39 cellular contexts compared by ENCODE assay signal in genomic region chr15:66136948-66137347, GRCh38.
"Had no signal": no experiment of that assay in that cellular context is flagged by ENCODE, and none has a peak within 500 bp of the region (broad histone marks: within the 10 kb centered on the region; RNA-seq: fewer than 3 reads in every experiment).

No MANE protein-coding gene starts in this region.

- H3K9me3 ChIP-seq: adrenal gland, ascending aorta, body of pancreas, breast epithelium had no signal

- H3K27me3 Mint-ChIP-seq: activated naive CD4-positive, alpha-beta T cell treated with anti-CD3 and anti-CD28 coated beads, Interleukin-2, amount 50 U/mL, for 24 hours; activated naive CD8-positive, alpha-beta T cell; activated naive CD8-positive, alpha-beta T cell treated with anti-CD3 and anti-CD28 coated beads for 36 hours; activated naive CD8-positive, alpha-beta T cell treated with anti-CD3 and anti-CD28 coated beads, Interleukin-2, amount 10 ng/mL, durations not matched to agents 7 days and 5 days; activated naive CD8-positive, alpha-beta T cell treated with anti-CD3 and anti-CD28 coated beads, Interleukin-2, amount 50 U/mL, for 24 hours; activated T-cell treated with anti-CD3 and anti-CD28 coated beads, Interleukin-2, amount 50 U/mL, for 24 hours; activated T-helper 17 cell treated with anti-CD3 and anti-CD28 coated beads, Interleukin-2, amount 50 U/mL, for 72 hours had no signal

- H3K27ac Mint-ChIP-seq: activated naive CD4-positive, alpha-beta T cell treated with anti-CD3 and anti-CD28 coated beads for 36 hours; activated naive CD4-positive, alpha-beta T cell treated with anti-CD3 and anti-CD28 coated beads, Interleukin-2, amount 10 ng/mL, durations not matched to agents 7 days and 5 days; activated naive CD4-positive, alpha-beta T cell treated with anti-CD3 and anti-CD28 coated beads, Interleukin-2, amount 50 U/mL, for 24 hours; activated naive CD4-positive, alpha-beta T cell treated with anti-CD3 and anti-CD28 coated beads, Interleukin-2, amount 50 U/mL, for 72 hours; activated naive CD8-positive, alpha-beta T cell; activated naive CD8-positive, alpha-beta T cell treated with anti-CD3 and anti-CD28 coated beads for 36 hours; activated naive CD8-positive, alpha-beta T cell treated with anti-CD3 and anti-CD28 coated beads, Interleukin-2, amount 10 ng/mL, durations not matched to agents 7 days and 5 days; activated naive CD8-positive, alpha-beta T cell treated with anti-CD3 and anti-CD28 coated beads, Interleukin-2, amount 50 U/mL, for 24 hours; activated T-cell treated with anti-CD3 and anti-CD28 coated beads, Interleukin-2, amount 50 U/mL, for 24 hours; activated T-cell treated with anti-CD3 and anti-CD28 coated beads, Interleukin-2, amount 50 U/mL, for 72 hours; activated T-helper 1 cell treated with anti-CD3 and anti-CD28 coated beads, Interleukin-12 subunit alpha, Interleukin-12 subunit beta, Interleukin-2, Interleukin-4 antibody, amounts not matched to agents 30 ng/mL and 10 ng/mL and 1 ng/mL, durations not matched to agents 14 hours and 24 hours and 36 hours; activated T-helper 17 cell treated with anti-CD3 and anti-CD28 coated beads, Interleukin-2, amount 50 U/mL, for 72 hours; activated T-helper 2 cell treated with anti-CD3 and anti-CD28 coated beads, Interferon-gamma antibody, Interleukin-2, Interleukin-4, amounts not matched to agents 10 μg/mL and 5 μg/mL and 100 μg/mL, durations not matched to agents 14 hours and 24 hours and 36 hours had no signal

- H3K4me3 Mint-ChIP-seq: activated naive CD4-positive, alpha-beta T cell treated with anti-CD3 and anti-CD28 coated beads for 36 hours; activated naive CD4-positive, alpha-beta T cell treated with anti-CD3 and anti-CD28 coated beads, Interleukin-2, amount 10 ng/mL, durations not matched to agents 7 days and 5 days; activated naive CD4-positive, alpha-beta T cell treated with anti-CD3 and anti-CD28 coated beads, Interleukin-2, amount 50 U/mL, for 24 hours; activated naive CD8-positive, alpha-beta T cell; activated naive CD8-positive, alpha-beta T cell treated with anti-CD3 and anti-CD28 coated beads for 36 hours; activated naive CD8-positive, alpha-beta T cell treated with anti-CD3 and anti-CD28 coated beads, Interleukin-2, amount 10 ng/mL, durations not matched to agents 7 days and 5 days; activated naive CD8-positive, alpha-beta T cell treated with anti-CD3 and anti-CD28 coated beads, Interleukin-2, amount 50 U/mL, for 24 hours; activated T-cell treated with anti-CD3 and anti-CD28 coated beads, Interleukin-2, amount 50 U/mL, for 24 hours; activated T-cell treated with anti-CD3 and anti-CD28 coated beads, Interleukin-2, amount 50 U/mL, for 4 hours; activated T-cell treated with anti-CD3 and anti-CD28 coated beads, Interleukin-2, amount 50 U/mL, for 72 hours; activated T-helper 1 cell treated with anti-CD3 and anti-CD28 coated beads, Interleukin-12 subunit alpha, Interleukin-12 subunit beta, Interleukin-2, Interleukin-4 antibody, amounts not matched to agents 30 ng/mL and 10 ng/mL and 1 ng/mL, durations not matched to agents 14 hours and 24 hours and 36 hours; activated T-helper 17 cell treated with anti-CD3 and anti-CD28 coated beads, Interleukin-2, amount 50 U/mL, for 72 hours; brain; central memory CD8-positive, alpha-beta T cell had no signal

- ATAC-seq: activated naive CD4-positive, alpha-beta T cell treated with anti-CD3 and anti-CD28 coated beads, Interleukin-2, amount 50 U/mL, for 72 hours; activated naive CD8-positive, alpha-beta T cell treated with anti-CD3 and anti-CD28 coated beads, Interleukin-2, amount 50 U/mL, for 24 hours; activated T-cell treated with anti-CD3 and anti-CD28 coated beads, Interleukin-2, amount 50 U/mL, for 4 hours; activated T-cell treated with anti-CD3 and anti-CD28 coated beads, Interleukin-2, amount 50 U/mL, for 72 hours; activated T-helper 17 cell treated with anti-CD3 and anti-CD28 coated beads, Interleukin-2, amount 50 U/mL, for 72 hours; body of pancreas had no signal

- H3K9me3 Mint-ChIP-seq: activated naive CD4-positive, alpha-beta T cell treated with anti-CD3 and anti-CD28 coated beads for 36 hours; activated naive CD4-positive, alpha-beta T cell treated with anti-CD3 and anti-CD28 coated beads, Interleukin-2, amount 10 ng/mL, durations not matched to agents 7 days and 5 days; activated naive CD4-positive, alpha-beta T cell treated with anti-CD3 and anti-CD28 coated beads, Interleukin-2, amount 50 U/mL, for 24 hours; activated naive CD4-positive, alpha-beta T cell treated with anti-CD3 and anti-CD28 coated beads, Interleukin-2, amount 50 U/mL, for 72 hours; activated naive CD8-positive, alpha-beta T cell treated with anti-CD3 and anti-CD28 coated beads for 36 hours; activated naive CD8-positive, alpha-beta T cell treated with anti-CD3 and anti-CD28 coated beads, Interleukin-2, amount 10 ng/mL, durations not matched to agents 7 days and 5 days; activated naive CD8-positive, alpha-beta T cell treated with anti-CD3 and anti-CD28 coated beads, Interleukin-2, amount 50 U/mL, for 24 hours; activated T-cell treated with anti-CD3 and anti-CD28 coated beads, Interleukin-2, amount 50 U/mL, for 24 hours; activated T-cell treated with anti-CD3 and anti-CD28 coated beads, Interleukin-2, amount 50 U/mL, for 4 hours; activated T-cell treated with anti-CD3 and anti-CD28 coated beads, Interleukin-2, amount 50 U/mL, for 72 hours; activated T-helper 1 cell treated with anti-CD3 and anti-CD28 coated beads, Interleukin-12 subunit alpha, Interleukin-12 subunit beta, Interleukin-2, Interleukin-4 antibody, amounts not matched to agents 30 ng/mL and 10 ng/mL and 1 ng/mL, durations not matched to agents 14 hours and 24 hours and 36 hours; activated T-helper 17 cell treated with anti-CD3 and anti-CD28 coated beads, Interleukin-2, amount 50 U/mL, for 72 hours; activated T-helper 2 cell treated with anti-CD3 and anti-CD28 coated beads, Interferon-gamma antibody, Interleukin-2, Interleukin-4, amounts not matched to agents 10 μg/mL and 5 μg/mL and 100 μg/mL, durations not matched to agents 14 hours and 24 hours and 36 hours; central memory CD8-positive, alpha-beta T cell had no signal

- H3K27me3 ChIP-seq: adrenal gland, ascending aorta, body of pancreas, breast epithelium, cardiac muscle cell had no signal

- H3K4me1 Mint-ChIP-seq: central memory CD8-positive, alpha-beta T cell had no signal

- H3K36me3 ChIP-seq: adrenal gland, ascending aorta, brain microvascular endothelial cell, breast epithelium, cardiac muscle cell had no signal

- H3K36me3 Mint-ChIP-seq: activated naive CD4-positive, alpha-beta T cell treated with anti-CD3 and anti-CD28 coated beads, Interleukin-2, amount 10 ng/mL, durations not matched to agents 7 days and 5 days; activated naive CD4-positive, alpha-beta T cell treated with anti-CD3 and anti-CD28 coated beads, Interleukin-2, amount 50 U/mL, for 24 hours; activated naive CD4-positive, alpha-beta T cell treated with anti-CD3 and anti-CD28 coated beads, Interleukin-2, amount 50 U/mL, for 72 hours; activated naive CD8-positive, alpha-beta T cell; activated naive CD8-positive, alpha-beta T cell treated with anti-CD3 and anti-CD28 coated beads for 36 hours; activated naive CD8-positive, alpha-beta T cell treated with anti-CD3 and anti-CD28 coated beads, Interleukin-2, amount 10 ng/mL, durations not matched to agents 7 days and 5 days; brain had no signal

- H3K4me3 ChIP-seq: adrenal gland, ascending aorta, body of pancreas, breast epithelium, cardiac muscle cell had no signal

- H3K4me1 ChIP-seq: ascending aorta, breast epithelium had no signal

- H3K27ac ChIP-seq: adrenal gland, ascending aorta, body of pancreas, brain microvascular endothelial cell, breast epithelium, cardiac muscle cell had no signal

- FAIRE-seq: astrocyte, bronchial epithelial cell had no signal

- DNase-seq: activated effector memory CD4-positive, alpha-beta T cell treated with anti-CD3 and anti-CD28 coated beads, Interleukin-2, amount 50 U/mL, for 16 hours; activated effector memory CD4-positive, alpha-beta T cell treated with Interleukin-2 at 50 U/mL for 16 hours; activated gamma-delta T cell; activated gamma-delta T cell treated with Interleukin-2 at 50 U/mL for 16 hours; activated naive CD4-positive, alpha-beta T cell; activated naive CD4-positive, alpha-beta T cell treated with anti-CD3 and anti-CD28 coated beads for 36 hours; activated naive CD4-positive, alpha-beta T cell treated with anti-CD3 and anti-CD28 coated beads, Interleukin-2, amount 10 ng/mL, durations not matched to agents 7 days and 5 days; activated naive CD4-positive, alpha-beta T cell treated with anti-CD3 and anti-CD28 coated beads, Interleukin-2, amount 50 U/mL, for 16 hours; activated naive CD4-positive, alpha-beta T cell treated with Interleukin-2 at 50 U/mL for 16 hours; activated naive CD8-positive, alpha-beta T cell treated with anti-CD3 and anti-CD28 coated beads for 36 hours; activated naive CD8-positive, alpha-beta T cell treated with anti-CD3 and anti-CD28 coated beads, Interleukin-2, amount 10 ng/mL, durations not matched to agents 7 days and 5 days; activated naive CD8-positive, alpha-beta T cell treated with anti-CD3 and anti-CD28 coated beads, Interleukin-2, amount 50 U/mL, for 24 hours; activated T-cell treated with anti-CD3 and anti-CD28 coated beads, Interleukin-2, amount 50 U/mL, for 24 hours; activated T-cell treated with anti-CD3 and anti-CD28 coated beads, Interleukin-2, amount 50 U/mL, for 4 hours; activated T-cell treated with anti-CD3 and anti-CD28 coated beads, Interleukin-2, amount 50 U/mL, for 48 hours; activated T-cell treated with anti-CD3 and anti-CD28 coated beads, Interleukin-2, amount 50 U/mL, for 72 hours; adrenal gland; amniotic stem cell; amygdala; anterior cingulate cortex; aorta; body of pancreas; brain microvascular endothelial cell; caudate nucleus; central memory CD4-positive, alpha-beta T cell; cerebellar nuclear complex had no signal
